10 cellular contexts compared by ENCODE assay signal in the genomic region with DNA sequence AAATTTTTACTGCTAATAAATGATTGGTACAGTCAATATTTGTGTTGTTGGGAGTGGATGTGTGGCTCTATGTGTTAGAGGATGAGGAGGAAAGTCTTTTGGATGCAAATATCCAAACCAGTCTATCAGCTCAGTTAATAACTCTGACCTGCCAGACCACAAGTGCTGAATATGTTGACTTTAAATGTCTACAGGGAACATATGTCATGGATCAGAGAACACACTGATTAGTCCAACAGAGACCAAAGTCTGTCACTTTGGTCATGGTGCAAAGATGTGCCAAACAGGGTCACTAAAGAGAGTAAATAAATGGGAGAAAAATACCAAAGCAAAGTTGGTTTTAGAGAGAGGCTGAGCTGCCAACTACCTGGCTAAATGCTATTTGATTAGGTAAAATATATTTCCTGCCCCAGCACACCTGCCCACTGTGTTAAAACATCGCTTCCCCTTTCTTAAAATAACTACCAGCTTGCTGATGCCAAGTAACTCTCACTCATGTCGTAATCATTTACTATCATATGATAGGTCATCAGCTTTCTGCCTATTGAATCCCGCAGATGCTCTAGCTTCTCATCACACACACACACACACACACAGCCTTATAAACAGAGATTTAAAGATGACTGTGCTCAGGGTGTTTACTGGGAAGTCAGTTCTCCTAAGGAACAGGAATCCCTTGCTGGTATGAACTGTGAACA.
DNase-seq lines count a peak whose midpoint lies in the region; ATAC-seq and TF ChIP-seq lines count a peak whose summit lies in the region.
"Had no signal": no experiment of that assay in that cellular context is flagged by ENCODE, and none has a peak within 500 bp of the region (broad histone marks: within the 10 kb centered on the region; RNA-seq: fewer than 3 reads in every experiment).

No MANE protein-coding gene starts in this region.

- H3T11ph ChIP-seq in H9 (ENCODE audit: low read length), result no peak overlapping the region

- H3K36me3 Mint-ChIP-seq in H9 (ENCODE audit: insufficient read depth in 1 of 3, low read depth in 3 of 3), result no peaks in the 10 kb centered on the region

- H2BK120ac ChIP-seq in H9 (ENCODE audit: low read depth, low read length, poor library complexity, severe bottlenecking), result no peak overlapping the region

- H2BK20ac ChIP-seq in H9 (ENCODE audit: low read depth, low read length, poor library complexity, severe bottlenecking), result no peak overlapping the region

- DNase-seq in OCI-LY7 (ENCODE audit: low spot score) (peak; percentile 64), H9 (no peak), HK-2 (ENCODE audit: unreplicated experiment) (no peak), KG1 (lab: John Stamatoyannopoulos, UW) (no peak)
- no peak for DNase-seq in activated naive CD4-positive, alpha-beta T cell (lab: John Stamatoyannopoulos, UW)
- DNase-seq: activated CD4-positive, alpha-beta T cell treated with anti-CD3 and anti-CD28 coated beads for 36 hours; C1 segment of cervical spinal cord had no signal

- no peak overlapping the region for H4K8ac ChIP-seq in H9 (replicated peaks; ENCODE audit: insufficient read length, low read depth, low read length)

- H3K27me3 Mint-ChIP-seq in H9 (ENCODE audit: low read depth), result no peaks in the 10 kb centered on the region

- H3K9me3 ChIP-seq in OCI-LY7 (ENCODE audit: low read length) (no peaks in the 10 kb centered on the region), H9 (ENCODE audit: control insufficient read depth, low read depth, low read length) (no peaks in the 10 kb centered on the region)

- H3K79me2 ChIP-seq in OCI-LY7 (ENCODE audit: insufficient read depth, low read depth, low read length), result no peaks in the 10 kb centered on the region
- no peaks in the 10 kb centered on the region for H3K79me2 ChIP-seq in H9 (ENCODE audit: insufficient read depth, low read length)

- no TSS peak for BruUV-seq in OCI-LY7 (replicated peaks; lab: Mats Ljungman, UMichigan)

- no peak overlapping the region for H4K5ac ChIP-seq in H9 (ENCODE audit: insufficient read length, low read depth, low read length)

- H3K23me2 ChIP-seq in H9 (ENCODE audit: insufficient read length, low read depth, low read length, poor library complexity, severe bottlenecking), result no peaks in the 10 kb centered on the region

- CTCF ChIA-PET in OCI-LY7 (lab: Charles Lee; ENCODE audit: unreplicated experiment), result interaction anchor here (0.9 kb wide), 1 partner anchor 51 kb away, joined by 3 read pairs; no protein-coding TSS in a partner anchor

- H3K23ac ChIP-seq in H9 (ENCODE audit: insufficient read length, low read depth, low read length), result no peak overlapping the region

- POLR2A ChIA-PET in OCI-LY7 (lab: Charles Lee), result interaction anchor here (0.9 to 1.6 kb wide), 5 partner anchors 10 to 51 kb away, joined by 3 to 5 read pairs (median 3); no protein-coding TSS in a partner anchor

- no peaks in the 10 kb centered on the region for H4K20me1 ChIP-seq in OCI-LY7 (ENCODE audit: insufficient read depth, low read length)
- no peaks in the 10 kb centered on the region for H4K20me1 ChIP-seq in H9 (ENCODE audit: control insufficient read depth, insufficient read depth, insufficient read length)

- H2BK5ac ChIP-seq in H9 (ENCODE audit: insufficient read length, low read length), result no peak overlapping the region

- peaks cover 14 to 17% of the 10 kb centered on the region in 2 experiments for H3K4me1 Mint-ChIP-seq in H9
- H3K4me1 Mint-ChIP-seq: activated CD4-positive, alpha-beta T cell treated with anti-CD3 and anti-CD28 coated beads for 36 hours had no signal

- no peak overlapping the region for H3K56ac ChIP-seq in H9 (ENCODE audit: insufficient read length, low read depth, low read length)

- no peaks in the 10 kb centered on the region for H3K9me3 Mint-ChIP-seq in H9

- H3K14ac ChIP-seq in H9 (ENCODE audit: insufficient read depth, low read length), result no peak overlapping the region

- TF ChIP-seq CTCF in 22Rv1 (IDR thresholded peaks at IDR 0.05), result no peak
- TF ChIP-seq CTCF in OCI-LY7 (conservative IDR thresholded peaks at IDR 0.05; ENCODE audit: low read length), result no peak
- no peak for TF ChIP-seq CTCF in H9 (conservative IDR thresholded peaks at IDR 0.05)

- no peak overlapping the region for H3K18ac ChIP-seq in H9 (ENCODE audit: insufficient read length, low read depth, low read length)

- no CpG with 5 or more reads among the region's 3 CpGs for WGBS in H9 (ENCODE audit: extremely low coverage, insufficient read length, low lambda C conversion rate)

- no peaks in the 10 kb centered on the region for H3K27me3 ChIP-seq in H9 (ENCODE audit: insufficient read depth, low read length)

- H3K4me2 ChIP-seq in OCI-LY7 (ENCODE audit: low read length) (peak overlapping the region; percentile 70), H9 (ENCODE audit: insufficient read depth, insufficient read length, low read length) (no peak overlapping the region)

- ATAC-seq in GM18909 (IDR thresholded peaks at IDR 0.05; ENCODE audit: poor library complexity, unreplicated experiment) (peak; percentile 51), HG03342 (IDR thresholded peaks at IDR 0.05; ENCODE audit: unreplicated experiment) (peak; percentile 36)
- ATAC-seq: activated CD4-positive, alpha-beta T cell treated with anti-CD3 and anti-CD28 coated beads for 36 hours had no signal

- H3K4me3 ChIP-seq in OCI-LY7 (ENCODE audit: low read depth, low read length, poor library complexity, severe bottlenecking), result peak overlapping the region; percentile 37

- H3K4me3 Mint-ChIP-seq in H9, result no peak overlapping the region
- H3K4me3 Mint-ChIP-seq: activated CD4-positive, alpha-beta T cell treated with anti-CD3 and anti-CD28 coated beads for 36 hours had no signal

- peak overlapping the region; percentile 33; the same call in 1 of the 2 replicates for H2AFZ ChIP-seq in OCI-LY7 (ENCODE audit: low read length)
- no peak overlapping the region for H2AFZ ChIP-seq in H9 (ENCODE audit: low read length)

- peaks cover 46% of the 10 kb centered on the region for H3K4me1 ChIP-seq in OCI-LY7 (ENCODE audit: insufficient read depth, low read length, poor library complexity, severe bottlenecking)
- H3K4me1 ChIP-seq in H9 (ENCODE audit: insufficient read depth, low read length), result peaks cover 12% of the 10 kb centered on the region; the same call in 1 of the 2 replicates

- H3K9me2 ChIP-seq in OCI-LY7 (ENCODE audit: insufficient read depth, low read length), result no peaks in the 10 kb centered on the region

- no peak overlapping the region for H3K9ac ChIP-seq in H9 (ENCODE audit: extremely low read depth, insufficient read length, low read length)

- no peak overlapping the region; a peak in 1 of 7 replicates for H3K27ac Mint-ChIP-seq in H9
- H3K27ac Mint-ChIP-seq: activated CD4-positive, alpha-beta T cell treated with anti-CD3 and anti-CD28 coated beads for 36 hours had no signal

- no peak overlapping the region for H4K91ac ChIP-seq in H9 (ENCODE audit: insufficient read length, low read depth, low read length)

- H2BK15ac ChIP-seq in H9 (ENCODE audit: low read depth, low read length), result no peak overlapping the region

- H3K79me1 ChIP-seq in H9 (ENCODE audit: insufficient read depth, low read depth, low read length, poor library complexity, severe bottlenecking), result no peaks in the 10 kb centered on the region

- no peak overlapping the region for H2AK5ac ChIP-seq in H9 (ENCODE audit: insufficient read length, low read length)

- no peak overlapping the region for H3K4ac ChIP-seq in H9 (ENCODE audit: low read depth, low read length)

- intact Hi-C loops in OCI-LY7 (cut with micrococcal nuclease; ENCODE audit: unreplicated experiment), result loop anchor here (10.0 kb wide), 1 partner anchor 607 kb away; a partner anchor contains a TSS

- no peaks in the 10 kb centered on the region for H3K36me3 ChIP-seq in OCI-LY7 (ENCODE audit: insufficient read depth, low read length)

- H2BK12ac ChIP-seq in H9 (ENCODE audit: insufficient read length, low read depth, low read length), result no peak overlapping the region

- H3K27ac ChIP-seq in 22Rv1, result peak overlapping the region; percentile 59
- H3K27ac ChIP-seq in OCI-LY7 (ENCODE audit: low read depth, low read length, poor library complexity, severe bottlenecking), result peak overlapping the region; percentile 57
- no peak overlapping the region for H3K27ac ChIP-seq in H9 (ENCODE audit: insufficient read length, low read depth, low read length)
